26 cellular contexts compared by ENCODE assay signal in the genomic region with DNA sequence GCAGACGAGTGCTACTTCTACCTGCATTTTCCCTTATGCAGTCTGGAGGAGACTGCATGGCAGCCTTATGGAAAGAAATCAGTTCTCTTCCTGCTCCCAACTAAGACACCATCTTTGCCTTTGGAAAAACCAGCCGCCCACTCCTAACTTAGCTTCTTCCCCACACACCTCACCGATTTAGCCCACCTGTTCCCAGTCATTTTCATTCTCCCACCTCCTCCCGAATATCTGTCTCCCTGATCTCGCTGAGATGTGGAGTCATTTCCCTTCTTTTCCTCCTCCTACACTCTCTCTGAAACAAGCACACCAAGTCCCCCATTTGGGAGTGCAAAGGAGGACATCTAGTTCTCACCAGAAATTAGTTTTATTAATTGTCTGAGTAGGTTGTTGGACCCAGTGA.
"Had no signal": no experiment of that assay in that cellular context is flagged by ENCODE, and none has a peak within 500 bp of the region (broad histone marks: within the 10 kb centered on the region; RNA-seq: fewer than 3 reads in every experiment).

No MANE protein-coding gene starts in this region.

- H3K27ac ChIP-seq: left lung, lower lobe of right lung, ovary, skin epidermis, stomach, thoracic aorta, tibial artery, upper lobe of right lung had no signal

- FAIRE-seq: kidney, urothelium cell line had no signal

- H3K9me3 ChIP-seq: left lung, lower lobe of right lung, ovary, stomach, thoracic aorta, tibial artery, upper lobe of right lung had no signal

- H3K4me3 ChIP-seq: left lung, lower lobe of right lung, ovary, skin epidermis, stomach, thoracic aorta, tibial artery, upper lobe of right lung had no signal

- ATAC-seq: left colon; left lung; lower lobe of right lung; natural killer cell; right cardiac atrium; stimulated activated naive B cell treated with anti-CD40 and anti-IgM and Interleukin-4, amounts not matched to agents 10 μg/mL and 1 μg/mL and 100 μg/mL, for 72 hours; stimulated activated naive CD8-positive, alpha-beta T cell treated with anti-CD3 and anti-CD28 coated beads, Interleukin-15, Interleukin-2, amounts not matched to agents 100 U/mL and 50 U/mL, for 24 hours; upper lobe of right lung had no signal

- DNase-seq: hippocampal formation; kidney; left colon; left lung; lower lobe of right lung; mammary epithelial cell; mesenchymal stem cell; naive B cell; natural killer cell; nephron progenitor cell; ovary; retina; right cardiac atrium; stimulated activated CD4-positive, alpha-beta T cell treated with anti-CD3 and anti-CD28 coated beads, Interleukin-12 subunit alpha, Interleukin-12 subunit beta, amount 100 ng/mL, for 4 hours; stimulated activated CD4-positive, alpha-beta T cell treated with anti-CD3 and anti-CD28 coated beads, Interleukin-15, amount 100 ng/mL, for 24 hours; stimulated activated CD4-positive, alpha-beta T cell treated with anti-CD3 and anti-CD28 coated beads, Interleukin-2, amount 100 ng/mL, for 24 hours; stimulated activated CD4-positive, alpha-beta T cell treated with anti-CD3 and anti-CD28 coated beads, Interleukin-4, amount 100 ng/mL, for 1 hour; stimulated activated naive B cell treated with anti-CD40 and anti-IgM and Interleukin-4, amounts not matched to agents 10 μg/mL and 1 μg/mL and 100 μg/mL, for 72 hours; stimulated activated naive CD8-positive, alpha-beta T cell treated with anti-CD3 and anti-CD28 coated beads, Interleukin-15, Interleukin-2, amounts not matched to agents 100 U/mL and 50 U/mL, for 24 hours; stomach; tibial artery; trophoblast cell; upper lobe of right lung had no signal

- H3K4me1 ChIP-seq: lower lobe of right lung, stomach, tibial artery, upper lobe of right lung had no signal

- H3K27me3 ChIP-seq: left lung, ovary, stomach, tibial artery, upper lobe of right lung had no signal

- H3K36me3 ChIP-seq: left lung, lower lobe of right lung, ovary, stomach, thoracic aorta, tibial artery, upper lobe of right lung had no signal
